8 cellular contexts compared by ENCODE assay signal in genomic region chr19:4669723-4670480, GRCh38. TPM values are rescaled to one million over a fixed set of nuclear protein-coding genes. Genes with fewer than 3 reads are reported as not detected.
A peak's percentile ranks its signal among the peaks of the same experiment; 100 is the strongest.
DNase-seq lines count a peak whose midpoint lies in the region; ATAC-seq and TF ChIP-seq lines count a peak whose summit lies in the region.

Gene MYDGF, minus strand, starts transcription at chr19:4670342. Its CDS starts 8 bp downstream, at chr19:4670334.

- H3K9ac ChIP-seq in MM.1S (ENCODE audit: low read length): peak within 1 kb of the TSS; percentile 89

- H3K4me3 Mint-ChIP-seq in GM23338 (peak within 1 kb of the TSS; percentile 93), nephron progenitor cell (peak within 1 kb of the TSS; percentile 88)

- H3K27me3 Mint-ChIP-seq in GM23338 (ENCODE audit: insufficient read depth, low read depth, poor library complexity) (peaks cover 7% of the 10 kb centered on the region), nephron progenitor cell (ENCODE audit: low read depth, poor library complexity) (peaks cover 4% of the 10 kb centered on the region)

- H3K4me3 ChIP-seq in GM23338: peak within 1 kb of the TSS; percentile 91
- peak within 1 kb of the TSS; percentile 98 for H3K4me3 ChIP-seq in MM.1S (ENCODE audit: low read length)
- H3K4me3 ChIP-seq in fibroblast of the aortic adventitia (ENCODE audit: low read depth, low read length): peak within 1 kb of the TSS; percentile 85

- H3F3A ChIP-seq in GM23338 (replicated peaks; ENCODE audit: low read depth) (peaks cover 15% of the 10 kb centered on the region; the same call in 1 of the 2 replicates), MM.1S (ENCODE audit: insufficient read depth, low read length) (peaks cover 16% of the 10 kb centered on the region; the same call in 1 of the 2 replicates)

- DNase-seq in DMS53 treated with DMSO at 0.1 percent for 48 hours (lab: John Stamatoyannopoulos, UW; ENCODE audit: unreplicated experiment): peak; percentile 42
- peak; percentile 95 for DNase-seq in GM23338 (ENCODE audit: low spot score)
- DNase-seq in MM.1S: peak; percentile 96
- DNase-seq in SHP77 (lab: John Stamatoyannopoulos, UW): peak; percentile 76 to 92
- DNase-seq in activated T-helper 9 cell treated with anti-CD3 and anti-CD28 coated beads, Interleukin-2, amount 50 U/mL, for 16 hours (ENCODE audit: low read depth): peak; percentile 90
- peak; percentile 83 for DNase-seq in fibroblast of the aortic adventitia (ENCODE audit: low read depth)
- peak; percentile 95 for DNase-seq in nephron progenitor cell
- DNase-seq in stimulated activated naive CD8-positive, alpha-beta T cell treated with anti-CD3 and anti-CD28 coated beads, Interleukin-15, Interleukin-2, amounts not matched to agents 100 U/mL and 50 U/mL, for 24 hours: peak; percentile 97

- H3K4me2 ChIP-seq in GM23338 (peak within 1 kb of the TSS; percentile 91), MM.1S (ENCODE audit: low read depth, low read length) (peak within 1 kb of the TSS; percentile 98)

- ATAC-seq in GM23338: peak; percentile 95
- peak; percentile 99 for ATAC-seq in stimulated activated naive CD8-positive, alpha-beta T cell treated with anti-CD3 and anti-CD28 coated beads, Interleukin-15, Interleukin-2, amounts not matched to agents 100 U/mL and 50 U/mL, for 24 hours

- H3K4me1 ChIP-seq in GM23338 (ENCODE audit: insufficient read depth) (0 out of 2 replicates have a peak, but pooled peaks cover 5% of the 10 kb centered on the region), MM.1S (ENCODE audit: low read length) (peaks cover 7% of the 10 kb centered on the region; the same call in 1 of the 2 replicates)

- H3K9me3 ChIP-seq in MM.1S (replicated peaks; ENCODE audit: insufficient read depth, low read length): no peaks in the 10 kb centered on the region

- H3K79me2 ChIP-seq in GM23338 (replicated peaks; ENCODE audit: insufficient read depth): peaks cover 19% of the 10 kb centered on the region
- H3K79me2 ChIP-seq in MM.1S (ENCODE audit: low read length): peaks cover 38% of the 10 kb centered on the region

- no peaks in the 10 kb centered on the region for H3K36me3 ChIP-seq in GM23338 (ENCODE audit: insufficient read depth)
- peaks cover 6% of the 10 kb centered on the region; the same call in 1 of the 2 replicates for H3K36me3 ChIP-seq in MM.1S (replicated peaks; ENCODE audit: insufficient read depth, low read length)

- H3K27me3 ChIP-seq in GM23338 (ENCODE audit: insufficient read depth) (no peaks in the 10 kb centered on the region), MM.1S (replicated peaks; ENCODE audit: insufficient read depth, low read length) (no peaks in the 10 kb centered on the region)

- H2AFZ ChIP-seq in GM23338: peak within 1 kb of the TSS; percentile 87
- H2AFZ ChIP-seq in MM.1S (ENCODE audit: low read length): peak within 1 kb of the TSS; percentile 76

- H3K9me3 Mint-ChIP-seq in GM23338 (no peaks in the 10 kb centered on the region), nephron progenitor cell (no peaks in the 10 kb centered on the region)

- H3K27ac Mint-ChIP-seq in GM23338: peak within 1 kb of the TSS; percentile 92
- H3K27ac Mint-ChIP-seq in nephron progenitor cell: peak within 1 kb of the TSS; percentile 83

- TF ChIP-seq CTCF in GM23338 (conservative IDR thresholded peaks at IDR 0.05; ENCODE audit: low read depth in 2 of 2) (no peak), MM.1S (IDR thresholded peaks at IDR 0.05; ENCODE audit: low read length) (no peak), fibroblast of the aortic adventitia (IDR thresholded peaks at IDR 0.05; ENCODE audit: insufficient read depth, low read length) (no peak), nephron progenitor cell (IDR thresholded peaks at IDR 0.05) (no peak)

- 0 out of 2 replicates have a peak, but pooled peaks cover 2% of the 10 kb centered on the region for H4K20me1 ChIP-seq in GM23338 (replicated peaks; ENCODE audit: insufficient read depth)
- no peaks in the 10 kb centered on the region for H4K20me1 ChIP-seq in MM.1S (ENCODE audit: insufficient read depth, low read length)

- no peaks in the 10 kb centered on the region for H3K9me2 ChIP-seq in GM23338 (ENCODE audit: insufficient read depth)
- no peaks in the 10 kb centered on the region for H3K9me2 ChIP-seq in MM.1S (replicated peaks; ENCODE audit: insufficient read depth, low read length)

- H3K4me1 Mint-ChIP-seq in GM23338 (peaks cover 2% of the 10 kb centered on the region; the same call in 1 of the 3 replicates), nephron progenitor cell (peaks cover 25% of the 10 kb centered on the region)

- peaks cover 9% of the 10 kb centered on the region; the same call in 2 of the 3 replicates for H3K36me3 Mint-ChIP-seq in GM23338 (ENCODE audit: low read depth)
- peaks cover 10% of the 10 kb centered on the region for H3K36me3 Mint-ChIP-seq in nephron progenitor cell (ENCODE audit: low read depth)

- H3K27ac ChIP-seq in GM23338 (ENCODE audit: low read depth): no peak within 1 kb of the TSS; the same call in 1 of the 2 replicates
- no peak within 1 kb of the TSS for H3K27ac ChIP-seq in MM.1S (ENCODE audit: low read length)

TF ChIP-seq in GM23338, 12 proteins besides CTCF, POLR2A, EP300 and RAD21:
- TF ChIP-seq POLR2AphosphoS5 (IDR thresholded peaks at IDR 0.05; ENCODE audit: low read depth) (peak; percentile 89), EZH2phosphoT487 (IDR thresholded peaks at IDR 0.05; ENCODE audit: unreplicated experiment) (no peak), EZH2 (IDR thresholded peaks at IDR 0.05; ENCODE audit: low read depth, unreplicated experiment) (no peak), JUNB (IDR thresholded peaks at IDR 0.05; ENCODE audit: unreplicated experiment) (no peak), CREB1 (CRISPR knock-in tag; IDR thresholded peaks at IDR 0.05; ENCODE audit: low read depth) (peak; percentile 86), ZNF331 (CRISPR knock-in tag; IDR thresholded peaks at IDR 0.05; ENCODE audit: low read depth) (no peak), ETS1 (IDR thresholded peaks at IDR 0.05) (0 out of 2 replicates have a peak, but pooled peaks have one; percentile 36), ZNF114 (CRISPR knock-in tag; IDR thresholded peaks at IDR 0.05) (no peak), NANOG (IDR thresholded peaks at IDR 0.05; ENCODE audit: borderline replicate concordance) (no peak)
TF ChIP-seq in GM23338: peak in this region for 3.

RNA-seq across cellular contexts. Expression of gene MYDGF, which starts in this region (rescaled TPM):
- 42.3 and 49.4 TPM in 2 replicates for total RNA-seq in GM23338 (2014; rRNA removed; shearing (Covaris generic))
- 99.5 and 99.7 TPM in 2 replicates for polyA plus RNA-seq in GM23338 (2016; fragmentation: Nextera tagmentation; extraction: Ambion mirVana)
- total RNA-seq in fibroblast of the aortic adventitia (ENCODE audit: low replicate concordance): 61.2 and 112 TPM in 2 replicates

Comparison
In these comparisons a context has a peak if more than half of its experiments do, and no peak if none do; other contexts are left out.
1. DNase-seq: peak in every context shown above with its lines; median percentile 97 in stimulated activated naive CD8-positive, alpha-beta T cell treated with anti-CD3 and anti-CD28 coated beads, Interleukin-15, Interleukin-2, amounts not matched to agents 100 U/mL and 50 U/mL, for 24 hours; 96 in MM.1S; 95 in GM23338; 95 in nephron progenitor cell; 90 in activated T-helper 9 cell treated with anti-CD3 and anti-CD28 coated beads, Interleukin-2, amount 50 U/mL, for 16 hours; 84 in SHP77; 83 in fibroblast of the aortic adventitia; 42 in DMS53 treated with DMSO at 0.1 percent for 48 hours.